In the genomic region with DNA sequence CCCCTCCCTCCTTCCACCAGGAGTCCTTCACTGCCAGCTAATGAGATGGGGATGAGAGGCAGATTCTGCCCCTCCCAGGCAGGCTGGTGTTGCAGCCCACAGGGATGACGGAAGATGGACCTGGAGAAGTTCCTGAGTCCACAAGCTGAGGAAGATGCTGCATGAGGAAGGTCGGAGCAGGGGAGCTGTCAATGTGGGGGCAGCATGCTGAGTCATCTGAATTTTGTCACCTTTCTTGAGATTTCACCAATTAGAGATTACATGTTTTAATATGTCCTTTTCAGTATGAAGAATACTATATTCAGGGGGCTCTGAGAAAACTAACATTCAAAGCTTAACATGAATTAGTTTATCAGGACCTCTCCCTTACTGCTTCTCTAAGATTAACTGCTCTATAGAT, we compare ENCODE assay signal across 14 cellular contexts.
"Had no signal": no experiment of that assay in that cellular context is flagged by ENCODE, and none has a peak within 500 bp of the region (broad histone marks: within the 10 kb centered on the region; RNA-seq: fewer than 3 reads in every experiment).

No MANE protein-coding gene starts in this region.

- H3K4me3 Mint-ChIP-seq: activated CD4-positive, alpha-beta T cell treated with anti-CD3 and anti-CD28 coated beads for 36 hours; activated naive CD8-positive, alpha-beta T cell; mesothelial cell of epicardium; nephron had no signal

- H3K36me3 ChIP-seq: WERI-Rb-1 had no signal

- H3K4me3 ChIP-seq: skin epidermis had no signal

- FAIRE-seq: kidney had no signal

- H3K9me3 Mint-ChIP-seq: mesothelial cell of epicardium, nephron had no signal

- H3K27ac Mint-ChIP-seq: activated CD4-positive, alpha-beta T cell treated with anti-CD3 and anti-CD28 coated beads for 36 hours; activated naive CD8-positive, alpha-beta T cell; mesothelial cell of epicardium had no signal

- H3K27me3 Mint-ChIP-seq: activated CD4-positive, alpha-beta T cell treated with anti-CD3 and anti-CD28 coated beads for 36 hours; activated naive CD8-positive, alpha-beta T cell had no signal

- H3K36me3 Mint-ChIP-seq: mesothelial cell of epicardium had no signal

- DNase-seq: activated CD4-positive, alpha-beta T cell treated with anti-CD3 and anti-CD28 coated beads for 36 hours; activated CD4-positive, alpha-beta T cell treated with anti-CD3 and anti-CD28 coated beads, Interleukin-2, amount 50 U/mL, for 48 hours; activated T-cell treated with anti-CD3 and anti-CD28 coated beads for 4 hours; effector memory CD4-positive, alpha-beta T cell; foreskin fibroblast; kidney; stimulated activated CD4-positive, alpha-beta T cell treated with anti-CD3 and anti-CD28 coated beads, Interleukin-15, amount 100 ng/mL, for 24 hours; stimulated activated CD4-positive, alpha-beta T cell treated with anti-CD3 and anti-CD28 coated beads, Interleukin-4, amount 100 ng/mL, for 1 hour; WERI-Rb-1 had no signal

- H3K27ac ChIP-seq: WERI-Rb-1 had no signal

- ATAC-seq: activated CD4-positive, alpha-beta T cell treated with anti-CD3 and anti-CD28 coated beads for 36 hours; left lobe of liver had no signal
